In genomic region chr13:113741101-113741731, GRCh38 we compare ENCODE assay signal across 13 cellular contexts. TPM values are rescaled to one million over a fixed set of nuclear protein-coding genes. Genes with fewer than 3 reads are reported as not detected.
DNase-seq lines count a peak whose midpoint lies in the region; ATAC-seq, FAIRE-seq and TF ChIP-seq lines count a peak whose summit lies in the region.
"Had no signal": no experiment of that assay in that cellular context is flagged by ENCODE, and none has a peak within 500 bp of the region (broad histone marks: within the 10 kb centered on the region; RNA-seq: fewer than 3 reads in every experiment).

No MANE protein-coding gene starts in this region.

- no peaks in the 10 kb centered on the region for H3K4me1 ChIP-seq in adrenal gland (replicated peaks in 1 of 2)

- TF ChIP-seq POLR2A in adrenal gland (IDR thresholded peaks at IDR 0.05) (no peak), GM12892 (IDR thresholded peaks at IDR 0.05; ENCODE audit: low read depth, low read length) (no peak)

- H3K9me3 Mint-ChIP-seq in activated naive CD4-positive, alpha-beta T cell treated with anti-CD3 and anti-CD28 coated beads, Interleukin-2, amount 50 U/mL, for 24 hours: no peaks in the 10 kb centered on the region
- no peaks in the 10 kb centered on the region for H3K9me3 Mint-ChIP-seq in activated CD8-positive, alpha-beta T cell treated with anti-CD3 and anti-CD28 coated beads for 36 hours

- POLR2A ChIA-PET in activated CD8-positive, alpha-beta T cell treated with anti-CD3 and anti-CD28 coated beads for 36 hours (lab: Charles Lee): interaction anchor here (1.6 kb wide), 1 partner anchor 15 kb away, joined by 4 read pairs; no protein-coding TSS in a partner anchor

- no peaks in the 10 kb centered on the region for H3K27me3 ChIP-seq in adrenal gland

- H3K36me3 Mint-ChIP-seq in activated naive CD4-positive, alpha-beta T cell treated with anti-CD3 and anti-CD28 coated beads, Interleukin-2, amount 50 U/mL, for 24 hours: no peaks in the 10 kb centered on the region
- no peaks in the 10 kb centered on the region for H3K36me3 Mint-ChIP-seq in activated CD8-positive, alpha-beta T cell treated with anti-CD3 and anti-CD28 coated beads for 36 hours (ENCODE audit: low read depth)

- peaks cover 27% of the 10 kb centered on the region for H3K4me1 Mint-ChIP-seq in activated naive CD4-positive, alpha-beta T cell treated with anti-CD3 and anti-CD28 coated beads, Interleukin-2, amount 50 U/mL, for 24 hours
- peaks cover 28% of the 10 kb centered on the region for H3K4me1 Mint-ChIP-seq in activated CD8-positive, alpha-beta T cell treated with anti-CD3 and anti-CD28 coated beads for 36 hours (ENCODE audit: low read depth)

- peak overlapping the region; percentile 40 for H3K4me3 Mint-ChIP-seq in activated naive CD4-positive, alpha-beta T cell treated with anti-CD3 and anti-CD28 coated beads, Interleukin-2, amount 50 U/mL, for 24 hours
- H3K4me3 Mint-ChIP-seq in activated CD8-positive, alpha-beta T cell treated with anti-CD3 and anti-CD28 coated beads for 36 hours: no peak overlapping the region

- H3K27me3 Mint-ChIP-seq in activated naive CD4-positive, alpha-beta T cell treated with anti-CD3 and anti-CD28 coated beads, Interleukin-2, amount 50 U/mL, for 24 hours: peaks cover 11% of the 10 kb centered on the region
- H3K27me3 Mint-ChIP-seq in activated CD8-positive, alpha-beta T cell treated with anti-CD3 and anti-CD28 coated beads for 36 hours: peaks cover 15% of the 10 kb centered on the region

- no peak for ATAC-seq in activated CD8-positive, alpha-beta T cell treated with anti-CD3 and anti-CD28 coated beads for 36 hours
- no peak for ATAC-seq in GM18907 (IDR thresholded peaks at IDR 0.05; ENCODE audit: unreplicated experiment)

- H3K36me3 ChIP-seq in adrenal gland (replicated peaks in 1 of 2): no peaks in the 10 kb centered on the region
- H3K36me3 ChIP-seq: gastroesophageal sphincter, upper lobe of right lung had no signal

- FAIRE-seq in GM12892 (lab: Jason Lieb, UNC): no peak
- FAIRE-seq: keratinocyte had no signal

- CTCF ChIA-PET in activated CD8-positive, alpha-beta T cell treated with anti-CD3 and anti-CD28 coated beads for 36 hours (lab: Charles Lee): interaction anchor here (0.6 to 1.6 kb wide), 5 partner anchors 10 to 97 kb away, joined by 3 to 7 read pairs (median 3); partner anchors contain the start of gene GRK1

- no peak overlapping the region for H3K27ac Mint-ChIP-seq in activated naive CD4-positive, alpha-beta T cell treated with anti-CD3 and anti-CD28 coated beads, Interleukin-2, amount 50 U/mL, for 24 hours
- no peak overlapping the region for H3K27ac Mint-ChIP-seq in activated CD8-positive, alpha-beta T cell treated with anti-CD3 and anti-CD28 coated beads for 36 hours

- WGBS in adrenal gland, 4 donors: 61 to 79% (median 69%) methylated on average over 23 of the region's 23 CpGs

- no peak for DNase-seq in activated naive CD4-positive, alpha-beta T cell treated with anti-CD3 and anti-CD28 coated beads, Interleukin-2, amount 50 U/mL, for 16 hours
- DNase-seq in NCI-H2107 (lab: John Stamatoyannopoulos, UW) (peak; percentile 21), posterior vena cava (ENCODE audit: low spot score) (peak; percentile 54), adrenal gland (no peak), GM12892 (ENCODE audit: insufficient read length) (no peak)
- DNase-seq in activated CD8-positive, alpha-beta T cell treated with anti-CD3 and anti-CD28 coated beads for 36 hours: peak; percentile 51
- DNase-seq: effector CD8-positive, alpha-beta T cell; T1000 had no signal

- no peaks in the 10 kb centered on the region for H3K9me3 ChIP-seq in adrenal gland (replicated peaks in 1 of 3)
- H3K9me3 ChIP-seq: gastroesophageal sphincter, upper lobe of right lung had no signal

- no peak overlapping the region for H3K4me3 ChIP-seq in adrenal gland
- H3K4me3 ChIP-seq: gastroesophageal sphincter, upper lobe of right lung had no signal

- TF ChIP-seq CTCF in activated CD8-positive, alpha-beta T cell treated with anti-CD3 and anti-CD28 coated beads for 36 hours (IDR thresholded peaks at IDR 0.05): no peak
- no peak for TF ChIP-seq CTCF in adrenal gland (IDR thresholded peaks at IDR 0.05)

- H3K27ac ChIP-seq in adrenal gland: no peak overlapping the region
- H3K27ac ChIP-seq: gastroesophageal sphincter, upper lobe of right lung had no signal

- intact Hi-C loops in activated CD8-positive, alpha-beta T cell treated with anti-CD3 and anti-CD28 coated beads for 36 hours (cut with micrococcal nuclease): no loop called here
- intact Hi-C loops in posterior vena cava (cut with DNase I): no loop called here
- intact Hi-C loops in adrenal gland (cut with DNase I): no loop called here

RNA-seq across cellular contexts. Expression of gene TMEM255B, which starts 17.8 kb away (rescaled TPM):
- 1 to 10 TPM; 1.7 to 1.8 TPM for total RNA-seq in activated CD8-positive, alpha-beta T cell treated with anti-CD3 and anti-CD28 coated beads for 36 hours
- total RNA-seq in posterior vena cava (10 to 100 TPM; 20.2 to 22.9 TPM), adrenal gland (10 to 100 TPM in 5 of 8 donors, 1 to 10 TPM in 3; 2.0 to 26.3 (median 17.2) TPM)
- polyA plus RNA-seq in adrenal gland: 10 to 100 TPM in 2 of 3 donors, 1 to 10 TPM in 1; 5.2 to 60.1 (median 22.0) TPM
- 0.45 TPM for polyA plus RNA-seq in GM12892 (2012; ENCODE audit: missing spikeins)

Comparison
In these comparisons a context has a peak if more than half of its experiments do, and no peak if none do; other contexts are left out.
1. DNase-seq: peak in NCI-H2107 (single experiment), activated CD8-positive, alpha-beta T cell treated with anti-CD3 and anti-CD28 coated beads for 36 hours (single experiment) and posterior vena cava (single experiment); none in activated naive CD4-positive, alpha-beta T cell treated with anti-CD3 and anti-CD28 coated beads, Interleukin-2, amount 50 U/mL, for 16 hours (single experiment), adrenal gland (0 of 7) and GM12892 (single experiment).